ENCODE assay signal across 9 cellular contexts in the genomic region with DNA sequence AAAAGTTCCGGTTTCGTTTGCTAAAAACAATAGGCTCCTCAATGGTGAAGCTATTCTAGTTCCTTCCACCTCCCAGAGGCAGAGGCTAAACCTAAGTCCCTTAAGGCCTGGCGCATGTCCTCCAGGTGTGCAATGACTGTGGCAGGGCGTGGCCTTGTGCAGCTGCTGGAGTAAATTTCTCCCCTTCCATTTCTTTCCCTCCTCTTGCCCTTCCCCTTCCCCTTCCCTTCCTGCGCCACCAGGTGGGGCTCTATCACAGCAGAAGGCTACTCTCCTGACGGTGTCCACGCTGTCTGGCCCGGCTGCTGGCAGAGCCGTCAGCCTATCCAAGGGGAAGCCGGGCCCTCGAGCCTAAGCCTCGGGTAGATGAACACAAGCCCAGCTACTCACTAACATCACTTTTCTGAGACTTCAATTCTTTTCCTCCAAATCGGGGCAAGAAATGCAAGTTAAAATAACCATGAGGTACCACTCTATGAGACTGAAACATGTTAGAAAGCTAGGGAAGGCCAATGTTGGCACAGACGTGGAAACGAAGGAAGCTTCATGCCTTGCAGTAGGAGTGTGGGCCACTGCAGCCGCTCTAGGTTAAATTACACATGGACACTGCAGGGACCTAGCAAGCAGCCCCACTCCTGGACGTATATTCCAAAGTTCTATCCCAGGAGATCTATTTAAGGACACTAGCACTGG. TPM values are rescaled to one million over a fixed set of nuclear protein-coding genes. Genes with fewer than 3 reads are reported as not detected.
DNase-seq lines count a peak whose midpoint lies in the region; ATAC-seq, FAIRE-seq and TF ChIP-seq lines count a peak whose summit lies in the region.
"Had no signal": no experiment of that assay in that cellular context is flagged by ENCODE, and none has a peak within 500 bp of the region (broad histone marks: within the 10 kb centered on the region; RNA-seq: fewer than 3 reads in every experiment).

No MANE protein-coding gene starts in this region.

- peaks cover 4% of the 10 kb centered on the region for H3K9me3 Mint-ChIP-seq in activated CD4-positive, alpha-beta T cell treated with anti-CD3 and anti-CD28 coated beads for 36 hours (ENCODE audit: low read depth)

- peaks cover 26% of the 10 kb centered on the region for H3K4me1 ChIP-seq in BLaER1
- H3K4me1 ChIP-seq in HepG2 (ENCODE audit: insufficient read depth, low read length), result no peaks in the 10 kb centered on the region

- peak; percentile 61 for DNase-seq in GM19238 (ENCODE audit: insufficient read length, low spot score)
- peak; percentile 89 for DNase-seq in NCI-H510A (lab: John Stamatoyannopoulos, UW)
- DNase-seq in activated CD4-positive, alpha-beta T cell treated with anti-CD3 and anti-CD28 coated beads for 36 hours, result peak; percentile 87
- DNase-seq in choroid plexus epithelial cell (ENCODE audit: low read depth), result peak; percentile 86
- DNase-seq in HepG2 (ENCODE audit: low spot score), result peak; percentile 76
- DNase-seq in stimulated activated CD4-positive, alpha-beta T cell treated with anti-CD3 and anti-CD28 coated beads, TNF-alpha, amount 100 ng/mL, for 48 hours (ENCODE audit: low read depth in 3 of 3), result peak; percentile 52 to 68 (median 52)

- TF ChIP-seq EP300 in HepG2 (IDR thresholded peaks at IDR 0.05; ENCODE audit: low read depth in 2 of 2, low read length in 2 of 2), result no peak
- no peak for TF ChIP-seq EP300 in HepG2 (CRISPR knock-in tag; IDR thresholded peaks at IDR 0.05; ENCODE audit: borderline replicate concordance)

- no peaks in the 10 kb centered on the region for H3K27me3 ChIP-seq in BLaER1
- H3K27me3 ChIP-seq in HepG2 (ENCODE audit: control insufficient read depth in 1 of 2, insufficient read depth in 2 of 2, low read length in 2 of 2), result no peaks in the 10 kb centered on the region

- H3K27me3 Mint-ChIP-seq in activated CD4-positive, alpha-beta T cell treated with anti-CD3 and anti-CD28 coated beads for 36 hours, result peaks cover 6% of the 10 kb centered on the region

- H3K27ac Mint-ChIP-seq in activated CD4-positive, alpha-beta T cell treated with anti-CD3 and anti-CD28 coated beads for 36 hours, result no peak overlapping the region

- intact Hi-C loops in activated CD4-positive, alpha-beta T cell treated with anti-CD3 and anti-CD28 coated beads for 36 hours (cut with DNase I, micrococcal nuclease), result loop anchor here (1.0 to 10.0 kb wide), 6 partner anchors 84 to 517 kb away; no protein-coding TSS in a partner anchor
- intact Hi-C loops in HepG2 (cut with micrococcal nuclease; ENCODE audit: unreplicated experiment), result loop anchor here (1.0 kb wide), 1 partner anchor 514 kb away; no protein-coding TSS in a partner anchor

- H3K4me1 Mint-ChIP-seq in activated CD4-positive, alpha-beta T cell treated with anti-CD3 and anti-CD28 coated beads for 36 hours, result peaks cover 4% of the 10 kb centered on the region

- ATAC-seq in HG03196 (IDR thresholded peaks at IDR 0.05; ENCODE audit: unreplicated experiment) (peak; percentile 80), HepG2 (peak; percentile 99)
- peak; percentile 98 for ATAC-seq in activated CD4-positive, alpha-beta T cell treated with anti-CD3 and anti-CD28 coated beads for 36 hours

- TF ChIP-seq POLR2A in HepG2 (IDR thresholded peaks at IDR 0.05; ENCODE audit: insufficient read depth in 1 of 2, low read depth in 2 of 2, low read length in 2 of 2), result no peak

- H3K9me3 ChIP-seq in BLaER1 (peaks cover 6% of the 10 kb centered on the region), HepG2 (ENCODE audit: low read length) (no peaks in the 10 kb centered on the region)

- POLR2A ChIA-PET in activated CD4-positive, alpha-beta T cell treated with anti-CD3 and anti-CD28 coated beads for 36 hours (lab: Charles Lee), result no interaction called here
- POLR2A ChIA-PET in HepG2 (lab: Yijun Ruan, JAX), result no interaction called here

- H3K36me3 ChIP-seq in BLaER1, result no peaks in the 10 kb centered on the region
- H3K36me3 ChIP-seq in HepG2 (replicated peaks in 1 of 2; ENCODE audit: control insufficient read depth in 1 of 2, insufficient read depth in 2 of 2, low read length in 2 of 2), result no peaks in the 10 kb centered on the region

- no peak overlapping the region for H3K4me3 Mint-ChIP-seq in activated CD4-positive, alpha-beta T cell treated with anti-CD3 and anti-CD28 coated beads for 36 hours

- H3K36me3 Mint-ChIP-seq in activated CD4-positive, alpha-beta T cell treated with anti-CD3 and anti-CD28 coated beads for 36 hours (ENCODE audit: low read depth), result no peaks in the 10 kb centered on the region

- peak; percentile 87 for FAIRE-seq in HepG2 (lab: Jason Lieb, UNC)

- no peak overlapping the region for H3K4me3 ChIP-seq in BLaER1
- no peak overlapping the region for H3K4me3 ChIP-seq in choroid plexus epithelial cell (ENCODE audit: low read depth, low read length)
- no peak overlapping the region for H3K4me3 ChIP-seq in HepG2 (replicated peaks in 1 of 3; ENCODE audit: insufficient read depth in 1 of 3, low read depth in 2 of 3, low read length in 3 of 3)
- H3K4me3 ChIP-seq: SK-N-MC had no signal

- 13% methylated on average over 17 of the region's 17 CpGs for WGBS in HepG2 (ENCODE audit: low lambda C conversion rate)

- TF ChIP-seq CTCF in choroid plexus epithelial cell (conservative IDR thresholded peaks at IDR 0.05; ENCODE audit: low read depth, low read length), result peak; percentile 93
- peak; percentile 98 for TF ChIP-seq CTCF in HepG2 (CRISPR knock-in tag; IDR thresholded peaks at IDR 0.05)

- BruUV-seq in HepG2 (replicated peaks; lab: Mats Ljungman, UMichigan), result no TSS peak

- H3K9ac ChIP-seq in BLaER1 (no peak overlapping the region), HepG2 (ENCODE audit: insufficient read depth, low read depth, low read length) (no peak overlapping the region)

- CTCF ChIA-PET in activated CD4-positive, alpha-beta T cell treated with anti-CD3 and anti-CD28 coated beads for 36 hours (lab: Charles Lee), result interaction anchor here (0.7 to 4.0 kb wide), 13 partner anchors 9 to 554 kb away, joined by 3 to 28 read pairs (median 3); no protein-coding TSS in a partner anchor
- CTCF ChIA-PET in HepG2 (lab: Yijun Ruan, JAX; ENCODE audit: low intra/inter-chr PET ratio, low total read pairs), result interaction anchor here (1.1 to 2.2 kb wide), 3 partner anchors 82 to 514 kb away, joined by 3 to 22 read pairs (median 8); no protein-coding TSS in a partner anchor

- H3K79me2 ChIP-seq in HepG2 (ENCODE audit: insufficient read depth, low read length), result no peaks in the 10 kb centered on the region

- H4K20me1 ChIP-seq in BLaER1 (no peaks in the 10 kb centered on the region), HepG2 (ENCODE audit: insufficient read depth, low read length) (no peaks in the 10 kb centered on the region)

- H3K27ac ChIP-seq in BLaER1 (no peak overlapping the region), HepG2 (ENCODE audit: extremely low read length, insufficient read depth, low read length) (no peak overlapping the region)
- H3K27ac ChIP-seq: SK-N-MC had no signal

- H2AFZ ChIP-seq in HepG2 (ENCODE audit: low read length), result no peak overlapping the region

- peak; percentile 93 for TF ChIP-seq RAD21 in HepG2 (CRISPR knock-in tag; IDR thresholded peaks at IDR 0.05)

- in situ Hi-C loops in HepG2 (cut with HindIII; ENCODE audit: extremely low pct_ligation_motif_present, low pct_unique_long_range_greater_than_20kb), result no loop called here

- peak overlapping the region; percentile 35 for H3K4me2 ChIP-seq in BLaER1
- H3K4me2 ChIP-seq in HepG2 (ENCODE audit: low read depth, low read length), result no peak overlapping the region

TF ChIP-seq in HepG2, 621 proteins besides CTCF, POLR2A, EP300 and RAD21 (continues in another document):
- TF ChIP-seq, protein P1, sequence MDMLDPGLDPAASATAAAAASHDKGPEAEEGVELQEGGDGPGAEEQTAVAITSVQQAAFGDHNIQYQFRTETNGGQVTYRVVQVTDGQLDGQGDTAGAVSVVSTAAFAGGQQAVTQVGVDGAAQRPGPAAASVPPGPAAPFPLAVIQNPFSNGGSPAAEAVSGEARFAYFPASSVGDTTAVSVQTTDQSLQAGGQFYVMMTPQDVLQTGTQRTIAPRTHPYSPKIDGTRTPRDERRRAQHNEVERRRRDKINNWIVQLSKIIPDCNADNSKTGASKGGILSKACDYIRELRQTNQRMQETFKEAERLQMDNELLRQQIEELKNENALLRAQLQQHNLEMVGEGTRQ (IDR thresholded peaks at IDR 0.05; ENCODE audit: low read depth, low read length), result no peak
- TF ChIP-seq, protein P1 (CRISPR knock-in tag; IDR thresholded peaks at IDR 0.05; ENCODE audit: borderline replicate concordance), result no peak
- TF ChIP-seq ZSCAN9 (CRISPR knock-in tag; IDR thresholded peaks at IDR 0.05; ENCODE audit: borderline replicate concordance), result 0 out of 2 replicates have a peak, but pooled peaks have one; percentile 41

RNA-seq across cellular contexts. Expression of a gene that starts 34.4 kb away (rescaled TPM):
- not detected for total RNA-seq in activated CD4-positive, alpha-beta T cell treated with anti-CD3 and anti-CD28 coated beads for 36 hours
- total RNA-seq in HepG2 (2016; rRNA removed; fragmentation: Illumina TruSeq; extraction: Trizol), result not detected in 2 replicates
- total RNA-seq in HepG2 (2016; cell fraction: cytosol; rRNA removed; fragmentation: Illumina TruSeq; extraction: Trizol; ENCODE audit: low read depth), result not detected in 2 replicates
- total RNA-seq in HepG2 (2016; cell fraction: insoluble cytoplasmic fraction; rRNA removed; fragmentation: Illumina TruSeq; extraction: Trizol), result not detected in 2 replicates
- not detected in 2 replicates for total RNA-seq in HepG2 (2016; cell fraction: membrane; rRNA removed; fragmentation: Illumina TruSeq; extraction: Trizol)
- not detected in 2 replicates for total RNA-seq in HepG2 (2016; cell fraction: nucleus; rRNA removed; fragmentation: Illumina TruSeq; extraction: Trizol)
- not detected in 2 replicates for polyA plus RNA-seq in HepG2 (2011; rRNA removed)
- polyA plus RNA-seq in HepG2 (2011; cell fraction: cytosol; rRNA removed), result not detected in 2 replicates
- polyA plus RNA-seq in HepG2 (2011; cell fraction: nucleus; rRNA removed), result not detected in 2 replicates
- not detected in 2 replicates for polyA plus RNA-seq in HepG2 (2012)
- polyA plus RNA-seq in HepG2 (2016; cell fraction: cytosol; fragmentation: Illumina TruSeq; extraction: Trizol; ENCODE audit: low read depth), result not detected in 2 replicates
- polyA plus RNA-seq in HepG2 (2016; cell fraction: insoluble cytoplasmic fraction; fragmentation: Illumina TruSeq; extraction: Trizol; ENCODE audit: low read depth), result not detected in 2 replicates
- polyA plus RNA-seq in HepG2 (2016; cell fraction: membrane; fragmentation: Illumina TruSeq; extraction: Trizol; ENCODE audit: low read depth), result not detected in 2 replicates
- not detected in 2 replicates for polyA plus RNA-seq in HepG2 (2016; cell fraction: nucleus; fragmentation: Illumina TruSeq; extraction: Trizol; ENCODE audit: insufficient read depth, low read depth)
- not detected in 2 replicates for polyA minus RNA-seq in HepG2 (2011; rRNA and poly(A)+ RNA removed; ENCODE audit: low replicate concordance)
- polyA minus RNA-seq in HepG2 (2011; cell fraction: cytosol; rRNA and poly(A)+ RNA removed), result not detected in 2 replicates
- not detected in 2 replicates for polyA minus RNA-seq in HepG2 (2011; cell fraction: nucleus; rRNA and poly(A)+ RNA removed)
